In the genomic region with DNA sequence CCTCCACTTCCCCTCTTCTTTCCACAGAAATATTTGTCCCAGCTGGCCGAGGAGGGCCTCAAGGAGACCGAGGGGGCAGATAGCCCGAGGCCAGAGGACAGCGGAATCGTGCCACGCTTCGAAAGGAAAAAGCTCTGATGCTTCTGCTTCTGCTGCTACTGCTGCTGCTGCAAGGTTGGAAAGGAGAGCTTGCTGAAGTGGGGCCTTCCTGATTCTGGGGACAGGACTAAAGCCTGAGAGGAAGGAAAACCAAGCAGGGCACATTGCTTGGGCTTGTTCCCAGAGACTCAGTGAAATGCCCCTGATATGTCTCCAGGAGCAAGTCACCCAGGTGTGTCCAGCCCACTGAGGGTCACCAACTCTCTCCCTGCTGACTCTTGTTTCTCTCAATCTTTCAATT, we compare ENCODE assay signal across 15 cellular contexts. TPM values are rescaled to one million over a fixed set of nuclear protein-coding genes. Genes with fewer than 3 reads are reported as not detected.
DNase-seq lines count a peak whose midpoint lies in the region; ATAC-seq and TF ChIP-seq lines count a peak whose summit lies in the region.
"Had no signal": no experiment of that assay in that cellular context is flagged by ENCODE, and none has a peak within 500 bp of the region (broad histone marks: within the 10 kb centered on the region; RNA-seq: fewer than 3 reads in every experiment).

No MANE protein-coding gene starts in this region.

- no peaks in the 10 kb centered on the region for H3K27me3 Mint-ChIP-seq in activated CD8-positive, alpha-beta memory T cell treated with anti-CD3 and anti-CD28 coated beads, Interleukin-2, amount 10 ng/mL, durations not matched to agents 7 days and 5 days
- H3K27me3 Mint-ChIP-seq in activated naive CD8-positive, alpha-beta T cell treated with anti-CD3 and anti-CD28 coated beads, Interleukin-2, amount 10 ng/mL, durations not matched to agents 7 days and 5 days: no peaks in the 10 kb centered on the region

- peak overlapping the region; percentile 40 for H3K9ac ChIP-seq in mucosa of stomach (ENCODE audit: low read length)
- H3K9ac ChIP-seq in stomach smooth muscle (ENCODE audit: low read length in 2 of 2): no peak overlapping the region

- H3K4me1 Mint-ChIP-seq in activated CD8-positive, alpha-beta memory T cell treated with anti-CD3 and anti-CD28 coated beads, Interleukin-2, amount 10 ng/mL, durations not matched to agents 7 days and 5 days: peaks cover 6% of the 10 kb centered on the region
- H3K4me1 Mint-ChIP-seq in activated naive CD8-positive, alpha-beta T cell treated with anti-CD3 and anti-CD28 coated beads, Interleukin-2, amount 10 ng/mL, durations not matched to agents 7 days and 5 days: peaks cover 17% of the 10 kb centered on the region

- H3K27me3 ChIP-seq in mucosa of stomach (ENCODE audit: control insufficient read depth, insufficient read depth, low read length) (no peaks in the 10 kb centered on the region), stomach smooth muscle (ENCODE audit: control insufficient read depth in 1 of 2, insufficient read depth in 2 of 2, low read length in 2 of 2) (no peaks in the 10 kb centered on the region), MG63 (no peaks in the 10 kb centered on the region), Peyer's patch (no peaks in the 10 kb centered on the region)
- H3K27me3 ChIP-seq: adrenal gland had no signal

- no peak for ATAC-seq in activated CD8-positive, alpha-beta memory T cell treated with anti-CD3 and anti-CD28 coated beads, Interleukin-2, amount 10 ng/mL, durations not matched to agents 7 days and 5 days
- no peak for ATAC-seq in activated naive CD8-positive, alpha-beta T cell treated with anti-CD3 and anti-CD28 coated beads, Interleukin-2, amount 10 ng/mL, durations not matched to agents 7 days and 5 days (ENCODE audit: low read depth)

- peak overlapping the region; percentile 40 for H3K27ac Mint-ChIP-seq in activated CD8-positive, alpha-beta memory T cell treated with anti-CD3 and anti-CD28 coated beads, Interleukin-2, amount 10 ng/mL, durations not matched to agents 7 days and 5 days
- peak overlapping the region; percentile 57 for H3K27ac Mint-ChIP-seq in activated naive CD8-positive, alpha-beta T cell treated with anti-CD3 and anti-CD28 coated beads, Interleukin-2, amount 10 ng/mL, durations not matched to agents 7 days and 5 days

- peaks cover 2% of the 10 kb centered on the region for H3K36me3 Mint-ChIP-seq in activated CD8-positive, alpha-beta memory T cell treated with anti-CD3 and anti-CD28 coated beads, Interleukin-2, amount 10 ng/mL, durations not matched to agents 7 days and 5 days
- no peaks in the 10 kb centered on the region for H3K36me3 Mint-ChIP-seq in activated naive CD8-positive, alpha-beta T cell treated with anti-CD3 and anti-CD28 coated beads, Interleukin-2, amount 10 ng/mL, durations not matched to agents 7 days and 5 days

- no peak overlapping the region for H3K4me3 Mint-ChIP-seq in activated CD8-positive, alpha-beta memory T cell treated with anti-CD3 and anti-CD28 coated beads, Interleukin-2, amount 10 ng/mL, durations not matched to agents 7 days and 5 days
- no peak overlapping the region for H3K4me3 Mint-ChIP-seq in activated naive CD8-positive, alpha-beta T cell treated with anti-CD3 and anti-CD28 coated beads, Interleukin-2, amount 10 ng/mL, durations not matched to agents 7 days and 5 days

- H3K4me1 ChIP-seq in mucosa of stomach (ENCODE audit: control insufficient read depth, insufficient read depth, low read length): peaks cover 64% of the 10 kb centered on the region
- H3K4me1 ChIP-seq in stomach smooth muscle (ENCODE audit: control insufficient read depth, insufficient read depth, low read length): peaks cover 36% of the 10 kb centered on the region
- H3K4me1 ChIP-seq in Peyer's patch: peaks cover 0 to 51% (median 5%) of the 10 kb centered on the region in 4 donors

- POLR2A ChIA-PET in activated naive CD8-positive, alpha-beta T cell treated with anti-CD3 and anti-CD28 coated beads, Interleukin-2, amount 10 ng/mL, durations not matched to agents 7 days and 5 days (lab: Charles Lee): interaction anchor here (0.8 to 1.8 kb wide), 4 partner anchors 22 to 37 kb away, joined by 3 to 7 read pairs (median 6); a partner anchor contains a TSS

- CTCF ChIA-PET in activated CD8-positive, alpha-beta memory T cell treated with anti-CD3 and anti-CD28 coated beads, Interleukin-2, amount 10 ng/mL, durations not matched to agents 7 days and 5 days (lab: Charles Lee): interaction anchor here (0.5 to 1.8 kb wide), 4 partner anchors 10 to 352 kb away, joined by 4 to 5 read pairs (median 4); no protein-coding TSS in a partner anchor

- TF ChIP-seq CTCF in Peyer's patch (IDR thresholded peaks at IDR 0.05): no peak

- H3K36me3 ChIP-seq in mucosa of stomach (ENCODE audit: control insufficient read depth, insufficient read depth, low read length) (no peaks in the 10 kb centered on the region), stomach smooth muscle (ENCODE audit: control insufficient read depth in 2 of 2, insufficient read depth in 2 of 2, low read length in 2 of 2) (no peaks in the 10 kb centered on the region), MG63 (no peaks in the 10 kb centered on the region), Peyer's patch (no peaks in the 10 kb centered on the region)
- H3K36me3 ChIP-seq: adrenal gland, lower lobe of right lung had no signal

- H3K9me3 Mint-ChIP-seq in activated CD8-positive, alpha-beta memory T cell treated with anti-CD3 and anti-CD28 coated beads, Interleukin-2, amount 10 ng/mL, durations not matched to agents 7 days and 5 days (ENCODE audit: low read depth): no peaks in the 10 kb centered on the region
- no peaks in the 10 kb centered on the region for H3K9me3 Mint-ChIP-seq in activated naive CD8-positive, alpha-beta T cell treated with anti-CD3 and anti-CD28 coated beads, Interleukin-2, amount 10 ng/mL, durations not matched to agents 7 days and 5 days

- no peaks in the 10 kb centered on the region for H3K9me3 ChIP-seq in mucosa of stomach (ENCODE audit: control insufficient read depth, low read length)
- H3K9me3 ChIP-seq in stomach smooth muscle (ENCODE audit: control insufficient read depth in 2 of 2, low read length in 2 of 2): no peaks in the 10 kb centered on the region
- H3K9me3 ChIP-seq in MG63: no peaks in the 10 kb centered on the region
- H3K9me3 ChIP-seq in Peyer's patch: no peaks in the 10 kb centered on the region
- H3K9me3 ChIP-seq: adrenal gland, lower lobe of right lung had no signal

- no peak for TF ChIP-seq POLR2A in Peyer's patch (IDR thresholded peaks at IDR 0.05)

- no peak overlapping the region for H3K4me3 ChIP-seq in mucosa of stomach (ENCODE audit: low read length)
- H3K4me3 ChIP-seq in stomach smooth muscle (ENCODE audit: low read length in 2 of 2): no peak overlapping the region
- H3K4me3 ChIP-seq in MG63: no peak overlapping the region
- H3K4me3 ChIP-seq in Peyer's patch: no peak overlapping the region
- H3K4me3 ChIP-seq: adrenal gland, lower lobe of right lung had no signal

- no peak for DNase-seq in activated CD8-positive, alpha-beta memory T cell treated with anti-CD3 and anti-CD28 coated beads, Interleukin-2, amount 10 ng/mL, durations not matched to agents 7 days and 5 days
- DNase-seq in activated CD8-positive, alpha-beta memory T cell treated with anti-CD3 and anti-CD28 coated beads, Interleukin-2, amount 50 U/mL, for 48 hours: no peak
- no peak for DNase-seq in activated naive CD8-positive, alpha-beta T cell treated with anti-CD3 and anti-CD28 coated beads, Interleukin-2, amount 10 ng/mL, durations not matched to agents 7 days and 5 days
- DNase-seq in MG63 (no peak), NCI-H1694 treated with DMSO at 0.1 percent for 48 hours (lab: John Stamatoyannopoulos, UW) (no peak), Peyer's patch (no peak)
- DNase-seq: 8988T, adrenal gland, dermis blood vessel endothelial cell, lower lobe of right lung, NCI-H187 treated with DMSO at 0.1 percent for 48 hours, NCI-H524 treated with DMSO at 0.1 percent for 48 hours, SW 1271 had no signal

- H3K27ac ChIP-seq in stomach smooth muscle (ENCODE audit: low read length) (peak overlapping the region; percentile 37), Peyer's patch (peak overlapping the region in 2 of 4 donors; percentile 52 to 85)
- H3K27ac ChIP-seq: adrenal gland, lower lobe of right lung had no signal

RNA-seq across cellular contexts. Expression of a gene that starts 35.9 kb away (rescaled TPM):
- total RNA-seq in activated CD8-positive, alpha-beta memory T cell treated with anti-CD3 and anti-CD28 coated beads, Interleukin-2, amount 10 ng/mL, durations not matched to agents 7 days and 5 days: 100 to 1,000 TPM in 1 of 2 experiments, 10 to 100 TPM in 1; 74.0 to 115 TPM
- 100 to 1,000 TPM; 236 to 237 TPM for total RNA-seq in activated naive CD8-positive, alpha-beta T cell treated with anti-CD3 and anti-CD28 coated beads, Interleukin-2, amount 10 ng/mL, durations not matched to agents 7 days and 5 days
- total RNA-seq in MG63 (2014; rRNA removed; shearing (Covaris generic); ENCODE audit: low replicate concordance): 20.0 and 25.8 TPM in 2 replicates
- total RNA-seq in Peyer's patch: 100 to 1,000 TPM; 301 to 538 (median 330) TPM
